Comparison of ENCODE assay signal across 33 cellular contexts in the genomic region with DNA sequence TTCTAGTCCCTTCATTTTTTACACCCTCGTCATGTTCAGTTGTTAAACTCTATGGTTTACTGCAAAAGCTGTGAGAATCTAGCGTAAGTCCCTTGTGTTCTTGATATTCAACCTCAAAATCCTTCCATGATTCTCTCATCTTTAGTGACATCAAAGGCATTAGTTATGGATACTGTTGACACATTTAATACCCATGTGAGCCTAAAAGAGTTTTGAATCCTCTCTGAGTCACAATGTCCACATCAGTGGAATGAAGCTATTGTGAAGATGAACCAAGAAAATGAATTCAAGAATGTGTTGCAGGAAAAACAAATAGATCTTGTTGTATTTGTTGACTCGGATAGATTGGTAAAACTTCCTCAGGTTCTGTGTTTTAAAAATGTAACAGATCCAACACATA.
"Had no signal": no experiment of that assay in that cellular context is flagged by ENCODE, and none has a peak within 500 bp of the region (broad histone marks: within the 10 kb centered on the region; RNA-seq: fewer than 3 reads in every experiment).

No MANE protein-coding gene starts in this region.

- H3K9me3 ChIP-seq: adrenal gland, body of pancreas, breast epithelium had no signal

- ATAC-seq: activated CD4-positive, alpha-beta T cell treated with anti-CD3 and anti-CD28 coated beads for 36 hours; activated CD4-positive, CD25-positive, alpha-beta regulatory T cell treated with anti-CD3 and anti-CD28 coated beads, Interleukin-2, amount 50 U/mL, for 24 hours; activated CD8-positive, alpha-beta memory T cell treated with anti-CD3 and anti-CD28 coated beads, Interleukin-2, amount 10 ng/mL, durations not matched to agents 7 days and 5 days; activated CD8-positive, alpha-beta T cell treated with anti-CD3 and anti-CD28 coated beads, Interleukin-2, amount 10 ng/mL, durations not matched to agents 7 days and 5 days; activated naive CD4-positive, alpha-beta T cell treated with anti-CD3 and anti-CD28 coated beads, Interleukin-2, amount 50 U/mL, for 72 hours; body of pancreas had no signal

- H3K4me1 ChIP-seq: adrenal gland, body of pancreas, breast epithelium had no signal

- DNase-seq: activated B cell treated with CpG ODN at 0.5 μM for 24 hours; activated CD4-positive, alpha-beta memory T cell treated with anti-CD3 and anti-CD28 coated beads, Interleukin-2, amount 10 ng/mL, durations not matched to agents 7 days and 5 days; activated CD4-positive, alpha-beta T cell treated with anti-CD3 and anti-CD28 coated beads for 1 hour; activated CD4-positive, alpha-beta T cell treated with anti-CD3 and anti-CD28 coated beads for 36 hours; activated CD4-positive, alpha-beta T cell treated with anti-CD3 and anti-CD28 coated beads for 48 hours; activated CD4-positive, alpha-beta T cell treated with anti-CD3 and anti-CD28 coated beads, Interleukin-2, amount 10 ng/mL, durations not matched to agents 7 days and 5 days; activated CD4-positive, alpha-beta T cell treated with anti-CD3 and anti-CD28 coated beads, Interleukin-2, amount 50 U/mL, for 48 hours; activated CD8-positive, alpha-beta memory T cell treated with anti-CD3 and anti-CD28 coated beads for 24 hours; activated CD8-positive, alpha-beta memory T cell treated with anti-CD3 and anti-CD28 coated beads, Interleukin-2, amount 10 ng/mL, durations not matched to agents 7 days and 5 days; activated CD8-positive, alpha-beta memory T cell treated with anti-CD3 and anti-CD28 coated beads, Interleukin-2, amount 50 U/mL, for 48 hours; activated CD8-positive, alpha-beta T cell treated with anti-CD3 and anti-CD28 coated beads, Interleukin-2, amount 10 ng/mL, durations not matched to agents 7 days and 5 days; activated effector memory CD4-positive, alpha-beta T cell treated with Interleukin-2 at 50 U/mL for 16 hours; activated gamma-delta T cell; activated naive CD4-positive, alpha-beta T cell treated with anti-CD3 and anti-CD28 coated beads for 36 hours; activated naive CD4-positive, alpha-beta T cell treated with anti-CD3 and anti-CD28 coated beads, Interleukin-2, amount 50 U/mL, for 16 hours; activated naive CD8-positive, alpha-beta T cell treated with anti-CD3 and anti-CD28 coated beads for 36 hours; activated T-cell treated with anti-CD3 and anti-CD28 coated beads, Interleukin-2, amount 50 U/mL, for 24 hours; activated T-cell treated with anti-CD3 and anti-CD28 coated beads, Interleukin-2, amount 50 U/mL, for 48 hours; adrenal gland; amniotic stem cell; aorta; body of pancreas; brain microvascular endothelial cell; cerebellar nuclear complex; T-helper 1 cell; T-helper 2 cell; T-helper 9 cell had no signal

- H3K4me3 ChIP-seq: adrenal gland, body of pancreas, breast epithelium had no signal

- FAIRE-seq: astrocyte, TTC549 had no signal

- H3K27ac ChIP-seq: adrenal gland, body of pancreas, brain microvascular endothelial cell, breast epithelium, VCaP had no signal

- H3K36me3 ChIP-seq: adrenal gland, brain microvascular endothelial cell, breast epithelium had no signal

- H3K27me3 ChIP-seq: adrenal gland, body of pancreas, brain microvascular endothelial cell, breast epithelium had no signal
